13 cellular contexts compared by ENCODE assay signal in genomic region chr11:124482362-124483147, GRCh38. TPM values are rescaled to one million over a fixed set of nuclear protein-coding genes. Genes with fewer than 3 reads are reported as not detected.
A peak's percentile ranks its signal among the peaks of the same experiment; 100 is the strongest.
DNase-seq lines count a peak whose midpoint lies in the region; ATAC-seq and TF ChIP-seq lines count a peak whose summit lies in the region.
"Had no signal": no experiment of that assay in that cellular context is flagged by ENCODE, and none has a peak within 500 bp of the region (broad histone marks: within the 10 kb centered on the region; RNA-seq: fewer than 3 reads in every experiment).

No MANE protein-coding gene starts in this region.

- H4K20me1 ChIP-seq in SK-N-SH (ENCODE audit: insufficient read depth) (no peaks in the 10 kb centered on the region), osteoblast (ENCODE audit: insufficient read depth, low read length) (no peaks in the 10 kb centered on the region)

- 0 out of 2 replicates have a peak, but pooled peaks cover 5% of the 10 kb centered on the region for H3K9me3 Mint-ChIP-seq in HFFc6
- peaks cover 0 to 8% (median 5%) of the 10 kb centered on the region in 5 donors for H3K9me3 Mint-ChIP-seq in CD8-positive, alpha-beta memory T cell
- H3K9me3 Mint-ChIP-seq: activated CD4-positive, alpha-beta memory T cell treated with anti-CD3 and anti-CD28 coated beads, Interleukin-2, amount 10 ng/mL, durations not matched to agents 7 days and 5 days had no signal

- H3K79me2 ChIP-seq in SK-N-SH (ENCODE audit: insufficient read depth) (no peaks in the 10 kb centered on the region), osteoblast (ENCODE audit: insufficient read depth, low read length) (no peaks in the 10 kb centered on the region)

- H3K4me1 ChIP-seq in SK-N-SH (ENCODE audit: control insufficient read depth in 1 of 2, insufficient read depth in 2 of 2, low read depth in 1 of 2, low read length in 1 of 2) (peaks cover 0 to 10% of the 10 kb centered on the region in 2 experiments; a peak in 2 of 4 replicates), osteoblast (ENCODE audit: insufficient read depth, low read length) (no peaks in the 10 kb centered on the region), sigmoid colon (no peaks in the 10 kb centered on the region)
- H3K4me1 ChIP-seq in CD8-positive, alpha-beta memory T cell (ENCODE audit: insufficient read depth, low read length), result no peaks in the 10 kb centered on the region
- H3K4me1 ChIP-seq: gastrocnemius medialis, tibial nerve had no signal

- H3K4me1 Mint-ChIP-seq in HFFc6 (ENCODE audit: low read depth), result peaks cover 39% of the 10 kb centered on the region
- peaks cover 6 to 11% (median 11%) of the 10 kb centered on the region in 3 donors for H3K4me1 Mint-ChIP-seq in CD8-positive, alpha-beta memory T cell

- no peaks in the 10 kb centered on the region for H3K9me2 ChIP-seq in SK-N-SH

- intact Hi-C loops in sigmoid colon (cut with DNase I), result no loop called here

- no peaks in the 10 kb centered on the region for H3F3A ChIP-seq in SK-N-SH (replicated peaks; ENCODE audit: insufficient read depth)

- H3K27me3 ChIP-seq in SK-N-SH (ENCODE audit: insufficient read depth) (no peaks in the 10 kb centered on the region), osteoblast (ENCODE audit: insufficient read depth, low read length) (no peaks in the 10 kb centered on the region), sigmoid colon (no peaks in the 10 kb centered on the region)
- H3K27me3 ChIP-seq in CD8-positive, alpha-beta memory T cell (ENCODE audit: insufficient read depth, low read length, poor library complexity, severe bottlenecking), result no peaks in the 10 kb centered on the region
- H3K27me3 ChIP-seq: gastrocnemius medialis, tibial nerve had no signal

- TF ChIP-seq CTCF in HFFc6 (IDR thresholded peaks at IDR 0.05) (no peak), SK-N-SH (IDR thresholded peaks at IDR 0.05) (no peak), epithelial cell of esophagus (IDR thresholded peaks at IDR 0.05; ENCODE audit: insufficient read depth, low read depth, low read length, missing control alignments) (no peak), osteoblast (IDR thresholded peaks at IDR 0.05; ENCODE audit: extremely low read depth, low read depth, low read length) (no peak), sigmoid colon (IDR thresholded peaks at IDR 0.05) (no peak), GM10266 (IDR thresholded peaks at IDR 0.05; ENCODE audit: control insufficient read depth, insufficient read depth, low read depth, missing control alignments) (no peak)

- no peak for TF ChIP-seq EP300 in SK-N-SH (IDR thresholded peaks at IDR 0.05; ENCODE audit: borderline replicate concordance in 1 of 2, low read depth in 1 of 2, low read length in 1 of 2)
- no peak for TF ChIP-seq EP300 in sigmoid colon (IDR thresholded peaks at IDR 0.05)

- no peak for ATAC-seq in HG03565 (IDR thresholded peaks at IDR 0.05; ENCODE audit: unreplicated experiment)

- POLR2A ChIA-PET in SK-N-SH (lab: Yijun Ruan, JAX), result no interaction called here
- POLR2A ChIA-PET in CD8-positive, alpha-beta memory T cell (lab: Charles Lee), result no interaction called here

- H3K27me3 Mint-ChIP-seq in HFFc6 (ENCODE audit: insufficient read depth), result no peaks in the 10 kb centered on the region; the same call in 1 of the 2 replicates
- H3K27me3 Mint-ChIP-seq in CD8-positive, alpha-beta memory T cell, result peaks cover 8 to 10% of the 10 kb centered on the region in 2 donors

- peak overlapping the region; percentile 73 for H3K27ac Mint-ChIP-seq in HFFc6
- no peak overlapping the region for H3K27ac Mint-ChIP-seq in CD8-positive, alpha-beta memory T cell
- H3K27ac Mint-ChIP-seq: activated CD4-positive, alpha-beta memory T cell treated with anti-CD3 and anti-CD28 coated beads, Interleukin-2, amount 10 ng/mL, durations not matched to agents 7 days and 5 days had no signal

- CTCF ChIA-PET in SK-N-SH (lab: Yijun Ruan, JAX), result no interaction called here
- CTCF ChIA-PET in CD8-positive, alpha-beta memory T cell (lab: Charles Lee), result no interaction called here

- peak overlapping the region; percentile 73; the same call in 1 of the 2 replicates for H3K4me2 ChIP-seq in SK-N-SH
- no peak overlapping the region for H3K4me2 ChIP-seq in osteoblast (ENCODE audit: insufficient read depth, low read length)

- TF ChIP-seq RAD21 in SK-N-SH (IDR thresholded peaks at IDR 0.05; ENCODE audit: low read length), result no peak

- no peak overlapping the region for H3K4me3 ChIP-seq in SK-N-SH (ENCODE audit: low read depth in 2 of 2, low read length in 1 of 2)
- H3K4me3 ChIP-seq in epithelial cell of esophagus (ENCODE audit: low read length), result no peak overlapping the region
- no peak overlapping the region for H3K4me3 ChIP-seq in osteoblast (ENCODE audit: insufficient read depth, low read length)
- H3K4me3 ChIP-seq in sigmoid colon, result no peak overlapping the region
- H3K4me3 ChIP-seq in CD8-positive, alpha-beta memory T cell (ENCODE audit: low read length), result no peak overlapping the region

- H3K9me3 ChIP-seq in SK-N-SH (no peaks in the 10 kb centered on the region), osteoblast (ENCODE audit: low read depth, low read length) (no peaks in the 10 kb centered on the region), sigmoid colon (no peaks in the 10 kb centered on the region)
- H3K9me3 ChIP-seq in CD8-positive, alpha-beta memory T cell (ENCODE audit: low read length), result no peaks in the 10 kb centered on the region
- H3K9me3 ChIP-seq: gastrocnemius medialis, tibial nerve had no signal

- peak overlapping the region; percentile 69 for H3K4me3 Mint-ChIP-seq in HFFc6
- H3K4me3 Mint-ChIP-seq in CD8-positive, alpha-beta memory T cell, result no peak overlapping the region

- H3K36me3 ChIP-seq in SK-N-SH (replicated peaks in 1 of 2; ENCODE audit: control insufficient read depth in 1 of 2, insufficient read depth in 2 of 2, low read length in 1 of 2) (no peaks in the 10 kb centered on the region), osteoblast (ENCODE audit: insufficient read depth, low read length) (no peaks in the 10 kb centered on the region), sigmoid colon (no peaks in the 10 kb centered on the region)
- H3K36me3 ChIP-seq in CD8-positive, alpha-beta memory T cell (ENCODE audit: insufficient read depth, low read length), result no peaks in the 10 kb centered on the region
- H3K36me3 ChIP-seq: gastrocnemius medialis, tibial nerve had no signal

- no peaks in the 10 kb centered on the region for H3K36me3 Mint-ChIP-seq in HFFc6 (ENCODE audit: low read depth)
- no peaks in the 10 kb centered on the region for H3K36me3 Mint-ChIP-seq in CD8-positive, alpha-beta memory T cell
- H3K36me3 Mint-ChIP-seq: natural killer cell treated with Interleukin-12 subunit alpha and Interleukin-12 subunit beta and Interleukin-15 and Interleukin-18, amount 100 ng/mL, for 72 hours had no signal

- H3K27ac ChIP-seq in SK-N-SH (ENCODE audit: low read depth in 2 of 2, low read length in 1 of 2) (no peak overlapping the region), osteoblast (ENCODE audit: low read depth, low read length) (no peak overlapping the region), sigmoid colon (no peak overlapping the region)
- H3K27ac ChIP-seq in CD8-positive, alpha-beta memory T cell (ENCODE audit: low read depth, low read length), result no peak overlapping the region
- H3K27ac ChIP-seq: tibial nerve had no signal

- TF ChIP-seq POLR2A in sigmoid colon (IDR thresholded peaks at IDR 0.05), result no peak

- DNase-seq in HFFc6 (peak; percentile 5), SK-N-SH (no peak), epithelial cell of esophagus (ENCODE audit: low read depth) (peak; percentile 75), osteoblast (ENCODE audit: insufficient read length, low spot score, missing footprints) (no peak), sigmoid colon (no peak), GM10266 (ENCODE audit: extremely low spot score) (no peak)
- no peak for DNase-seq in CD8-positive, alpha-beta memory T cell
- DNase-seq: activated CD4-positive, alpha-beta memory T cell treated with anti-CD3 and anti-CD28 coated beads, Interleukin-2, amount 10 ng/mL, durations not matched to agents 7 days and 5 days; activated gamma-delta T cell treated with Interleukin-2 at 50 U/mL for 16 hours; gastrocnemius medialis had no signal

- no peak overlapping the region; the same call in 1 of the 2 replicates for H2AFZ ChIP-seq in SK-N-SH (ENCODE audit: low read depth)
- peak overlapping the region; percentile 42 for H2AFZ ChIP-seq in osteoblast (ENCODE audit: low read length)

- 26% methylated on average over 9 of the region's 9 CpGs for WGBS in SK-N-SH (ENCODE audit: low lambda C conversion rate)
- WGBS in sigmoid colon, 2 donors, result 73 to 83% methylated on average over 9 of the region's 9 CpGs

- H3K9ac ChIP-seq in SK-N-SH, result no peak overlapping the region

TF ChIP-seq in SK-N-SH, 30 proteins besides CTCF, POLR2A, EP300 and RAD21 (continues in another document):
- no peak for TF ChIP-seq TCF12 (IDR thresholded peaks at IDR 0.05)
- no peak for TF ChIP-seq MEF2A (IDR thresholded peaks at IDR 0.05; ENCODE audit: borderline replicate concordance, low read depth)
- no peak for TF ChIP-seq TAF1 (IDR thresholded peaks at IDR 0.05; ENCODE audit: borderline replicate concordance, low read depth, low read length)
- TF ChIP-seq SMC3 (IDR thresholded peaks at IDR 0.05; ENCODE audit: low read depth, low read length), result no peak
- TF ChIP-seq, protein P1, sequence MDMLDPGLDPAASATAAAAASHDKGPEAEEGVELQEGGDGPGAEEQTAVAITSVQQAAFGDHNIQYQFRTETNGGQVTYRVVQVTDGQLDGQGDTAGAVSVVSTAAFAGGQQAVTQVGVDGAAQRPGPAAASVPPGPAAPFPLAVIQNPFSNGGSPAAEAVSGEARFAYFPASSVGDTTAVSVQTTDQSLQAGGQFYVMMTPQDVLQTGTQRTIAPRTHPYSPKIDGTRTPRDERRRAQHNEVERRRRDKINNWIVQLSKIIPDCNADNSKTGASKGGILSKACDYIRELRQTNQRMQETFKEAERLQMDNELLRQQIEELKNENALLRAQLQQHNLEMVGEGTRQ (IDR thresholded peaks at IDR 0.05; ENCODE audit: borderline replicate concordance, low read depth, low read length), result no peak
- TF ChIP-seq MXI1 (IDR thresholded peaks at IDR 0.05; ENCODE audit: low read depth, low read length), result no peak

RNA-seq across cellular contexts. Expression of gene OR8B8, which starts 37.1 kb away (rescaled TPM):
- not detected for total RNA-seq in HFFc6 (2021; fragmentation: NEBNext Ultra II Directional; extraction: Animal tissue kit (Norgen Biotek cat#: 25700))
- polyA plus RNA-seq in SK-N-SH (2012; rRNA removed) (not detected in 2 replicates), sigmoid colon (not detected)
- polyA plus RNA-seq in SK-N-SH (2012; cell fraction: cytosol; rRNA removed), result not detected in 2 replicates
- not detected in 2 replicates for polyA plus RNA-seq in SK-N-SH (2012; cell fraction: nucleus; rRNA removed)
- total RNA-seq in osteoblast (not detected in 2 replicates), sigmoid colon (not detected)
- total RNA-seq in CD8-positive, alpha-beta memory T cell, result not detected
- polyA plus RNA-seq in CD8-positive, alpha-beta memory T cell, result not detected
- total RNA-seq: activated CD4-positive, alpha-beta memory T cell treated with anti-CD3 and anti-CD28 coated beads, Interleukin-2, amount 10 ng/mL, durations not matched to agents 7 days and 5 days; gastrocnemius medialis; natural killer cell treated with Interleukin-12 subunit alpha and Interleukin-12 subunit beta and Interleukin-15 and Interleukin-18, amount 100 ng/mL, for 72 hours; tibial nerve had no signal

RNA-seq across cellular contexts. Expression of gene OR8B4, which starts 57.9 kb away (rescaled TPM):
- not detected for total RNA-seq in HFFc6 (2021; fragmentation: NEBNext Ultra II Directional; extraction: Animal tissue kit (Norgen Biotek cat#: 25700))
- polyA plus RNA-seq in SK-N-SH (2012; rRNA removed) (not detected in 2 replicates), sigmoid colon (not detected)
- polyA plus RNA-seq in SK-N-SH (2012; cell fraction: cytosol; rRNA removed), result not detected in 2 replicates
- not detected in 2 replicates for polyA plus RNA-seq in SK-N-SH (2012; cell fraction: nucleus; rRNA removed)
- total RNA-seq in osteoblast (not detected in 2 replicates), sigmoid colon (not detected)
- total RNA-seq in CD8-positive, alpha-beta memory T cell, result not detected
- not detected for polyA plus RNA-seq in CD8-positive, alpha-beta memory T cell
- total RNA-seq: activated CD4-positive, alpha-beta memory T cell treated with anti-CD3 and anti-CD28 coated beads, Interleukin-2, amount 10 ng/mL, durations not matched to agents 7 days and 5 days; gastrocnemius medialis; natural killer cell treated with Interleukin-12 subunit alpha and Interleukin-12 subunit beta and Interleukin-15 and Interleukin-18, amount 100 ng/mL, for 72 hours; tibial nerve had no signal

Comparison
In these comparisons a context has a peak if more than half of its experiments do, and no peak if none do; other contexts are left out.
1. DNase-seq: peak in HFFc6 (single experiment) and epithelial cell of esophagus (single experiment); none in SK-N-SH (single experiment), osteoblast (single experiment), sigmoid colon (single experiment), GM10266 (single experiment) and CD8-positive, alpha-beta memory T cell (0 of 5).